Comparison of ENCODE assay signal across 19 cellular contexts in the genomic region with DNA sequence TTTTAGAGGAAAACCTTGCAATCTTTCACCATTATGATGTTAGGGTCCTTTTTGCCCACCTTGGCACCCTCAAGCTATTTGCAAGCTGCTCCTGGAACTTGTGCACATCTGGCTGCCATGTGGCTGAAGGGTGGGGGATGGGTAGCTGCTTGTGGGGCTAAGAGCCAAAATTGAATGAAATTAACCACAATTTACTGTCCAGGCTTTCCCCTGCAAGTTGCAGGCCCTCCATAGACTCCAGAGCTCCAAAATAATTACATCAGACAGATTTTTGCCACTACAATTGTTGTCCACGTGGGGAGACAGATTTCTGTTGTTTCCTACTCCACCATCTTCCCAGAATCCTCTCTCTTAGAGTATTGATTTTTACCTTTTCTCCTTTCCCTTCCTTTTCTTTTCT. TPM values are rescaled to one million over a fixed set of nuclear protein-coding genes. Genes with fewer than 3 reads are reported as not detected.
A peak's percentile ranks its signal among the peaks of the same experiment; 100 is the strongest.
DNase-seq lines count a peak whose midpoint lies in the region; ATAC-seq and TF ChIP-seq lines count a peak whose summit lies in the region.
"Had no signal": no experiment of that assay in that cellular context is flagged by ENCODE, and none has a peak within 500 bp of the region (broad histone marks: within the 10 kb centered on the region; RNA-seq: fewer than 3 reads in every experiment).

No MANE protein-coding gene starts in this region.

- no peak overlapping the region for H3K23ac ChIP-seq in H9 (ENCODE audit: insufficient read length, low read depth, low read length)

- H3K56ac ChIP-seq in H9 (ENCODE audit: insufficient read length, low read depth, low read length) = no peak overlapping the region

- DNase-seq in AG08396 (ENCODE audit: low spot score) (peak; percentile 26), H9 (no peak), SK-N-SH (peak; percentile 78), fibroblast of villous mesenchyme (ENCODE audit: low read depth) (peak; percentile 88), NCI-H226 (no peak), MV-4-11 (lab: John Stamatoyannopoulos, UW) (no peak), dedifferentiated amniotic fluid mesenchymal stem cell (ENCODE audit: extremely low spot score) (no peak)
- DNase-seq: activated CD4-positive, alpha-beta T cell treated with anti-CD3 and anti-CD28 coated beads for 36 hours; brain microvascular endothelial cell; esophagus squamous epithelium; NCI-H1092; NCI-H2171; SHP77 treated with DMSO at 0.1 percent for 48 hours; stimulated activated naive CD8-positive, alpha-beta T cell treated with anti-CD3 and anti-CD28 coated beads, Interleukin-15, Interleukin-2, amounts not matched to agents 100 U/mL and 50 U/mL, for 24 hours; T-helper 9 cell; upper lobe of left lung had no signal

- H3K23me2 ChIP-seq in H9 (ENCODE audit: insufficient read length, low read depth, low read length, poor library complexity, severe bottlenecking) = no peaks in the 10 kb centered on the region

- no peaks in the 10 kb centered on the region for H3K27me3 Mint-ChIP-seq in H9 (ENCODE audit: low read depth)
- H3K27me3 Mint-ChIP-seq: activated CD4-positive, alpha-beta T cell treated with anti-CD3 and anti-CD28 coated beads for 36 hours had no signal

- H3K14ac ChIP-seq in H9 (ENCODE audit: insufficient read depth, low read length) = no peak overlapping the region

- no peak overlapping the region for H3K4me3 Mint-ChIP-seq in H9
- H3K4me3 Mint-ChIP-seq: activated CD4-positive, alpha-beta T cell treated with anti-CD3 and anti-CD28 coated beads for 36 hours had no signal

- peak overlapping the region in 1 of 3 experiments; percentile 24; a peak in 1 of 7 replicates for H3K27ac Mint-ChIP-seq in H9
- H3K27ac Mint-ChIP-seq: activated CD4-positive, alpha-beta T cell treated with anti-CD3 and anti-CD28 coated beads for 36 hours had no signal

- no peaks in the 10 kb centered on the region for H3K9me3 ChIP-seq in H9 (ENCODE audit: control insufficient read depth, low read depth, low read length)
- no peaks in the 10 kb centered on the region for H3K9me3 ChIP-seq in SK-N-SH
- H3K9me3 ChIP-seq: esophagus squamous epithelium, upper lobe of left lung had no signal

- CTCF ChIA-PET in SK-N-SH (lab: Yijun Ruan, JAX) = interaction anchor here (1.2 to 2.0 kb wide), 5 partner anchors 17 to 51 kb away, joined by 3 to 6 read pairs (median 5); no protein-coding TSS in a partner anchor

- no peak overlapping the region for H2BK20ac ChIP-seq in H9 (ENCODE audit: low read depth, low read length, poor library complexity, severe bottlenecking)

- no peak overlapping the region for H4K8ac ChIP-seq in H9 (replicated peaks; ENCODE audit: insufficient read length, low read depth, low read length)

- no peaks in the 10 kb centered on the region for H3K9me2 ChIP-seq in SK-N-SH

- H3K27me3 ChIP-seq in H9 (ENCODE audit: insufficient read depth, low read length) (no peaks in the 10 kb centered on the region), SK-N-SH (ENCODE audit: insufficient read depth) (no peaks in the 10 kb centered on the region)
- H3K27me3 ChIP-seq: brain microvascular endothelial cell, esophagus squamous epithelium, upper lobe of left lung had no signal

- H3K4me3 ChIP-seq in SK-N-SH (ENCODE audit: low read depth in 2 of 2, low read length in 1 of 2) (no peak overlapping the region), fibroblast of villous mesenchyme (ENCODE audit: low read depth, low read length) (no peak overlapping the region)
- H3K4me3 ChIP-seq: esophagus squamous epithelium, upper lobe of left lung had no signal

- no peaks in the 10 kb centered on the region for H3K4me1 Mint-ChIP-seq in H9
- H3K4me1 Mint-ChIP-seq: activated CD4-positive, alpha-beta T cell treated with anti-CD3 and anti-CD28 coated beads for 36 hours had no signal

- H3K18ac ChIP-seq in H9 (ENCODE audit: insufficient read length, low read depth, low read length) = no peak overlapping the region

- TF ChIP-seq CTCF in H9 (conservative IDR thresholded peaks at IDR 0.05) (no peak), SK-N-SH (IDR thresholded peaks at IDR 0.05) (no peak), fibroblast of villous mesenchyme (IDR thresholded peaks at IDR 0.05; ENCODE audit: insufficient read depth, low read depth, low read length) (no peak)

- H3K4me2 ChIP-seq in H9 (ENCODE audit: insufficient read depth, insufficient read length, low read length) = no peak overlapping the region
- H3K4me2 ChIP-seq in SK-N-SH = no peak overlapping the region

- H2BK5ac ChIP-seq in H9 (ENCODE audit: insufficient read length, low read length) = no peak overlapping the region

- peak overlapping the region; percentile 97; the same call in 1 of the 2 replicates for H2BK15ac ChIP-seq in H9 (ENCODE audit: low read depth, low read length)

- no peak overlapping the region for H2AK5ac ChIP-seq in H9 (ENCODE audit: insufficient read length, low read length)

- H3K36me3 ChIP-seq in SK-N-SH (replicated peaks in 1 of 2; ENCODE audit: control insufficient read depth in 1 of 2, insufficient read depth in 2 of 2, low read length in 1 of 2) = peaks cover 42 to 60% of the 10 kb centered on the region in 2 experiments

- H3K9ac ChIP-seq in H9 (ENCODE audit: extremely low read depth, insufficient read length, low read length) (no peak overlapping the region), SK-N-SH (no peak overlapping the region)

- H4K91ac ChIP-seq in H9 (ENCODE audit: insufficient read length, low read depth, low read length) = no peak overlapping the region

- no peaks in the 10 kb centered on the region for H3K79me1 ChIP-seq in H9 (ENCODE audit: insufficient read depth, low read depth, low read length, poor library complexity, severe bottlenecking)

- peak; percentile 44 to 93; a peak in 3 of 4 replicates for TF ChIP-seq EP300 in SK-N-SH (IDR thresholded peaks at IDR 0.05; ENCODE audit: borderline replicate concordance in 1 of 2, low read depth in 1 of 2, low read length in 1 of 2)

- POLR2A ChIA-PET in SK-N-SH (lab: Yijun Ruan, JAX) = interaction anchor here (0.8 to 1.1 kb wide), 4 partner anchors 16 to 24 kb away, joined by 3 to 6 read pairs (median 3); a partner anchor contains a TSS

- H2BK120ac ChIP-seq in H9 (ENCODE audit: low read depth, low read length, poor library complexity, severe bottlenecking) = no peak overlapping the region

- H4K5ac ChIP-seq in H9 (ENCODE audit: insufficient read length, low read depth, low read length) = no peak overlapping the region

- no peak for ATAC-seq in HG03025 (IDR thresholded peaks at IDR 0.05; ENCODE audit: low FRiP score, unreplicated experiment)
- ATAC-seq: activated CD4-positive, alpha-beta T cell treated with anti-CD3 and anti-CD28 coated beads for 36 hours; HepG2; left lobe of liver; stimulated activated naive CD8-positive, alpha-beta T cell treated with anti-CD3 and anti-CD28 coated beads, Interleukin-15, Interleukin-2, amounts not matched to agents 100 U/mL and 50 U/mL, for 24 hours had no signal

- H2AFZ ChIP-seq in H9 (ENCODE audit: low read length) (no peak overlapping the region), SK-N-SH (ENCODE audit: low read depth) (no peak overlapping the region)

- no peak overlapping the region for H3T11ph ChIP-seq in H9 (ENCODE audit: low read length)

- no peak overlapping the region for H2BK12ac ChIP-seq in H9 (ENCODE audit: insufficient read length, low read depth, low read length)

- H3K4me1 ChIP-seq in H9 (ENCODE audit: insufficient read depth, low read length) (no peaks in the 10 kb centered on the region), SK-N-SH (ENCODE audit: control insufficient read depth in 1 of 2, insufficient read depth in 2 of 2, low read depth in 1 of 2, low read length in 1 of 2) (peaks cover 0 to 8% of the 10 kb centered on the region in 2 experiments; a peak in 2 of 4 replicates)
- H3K4me1 ChIP-seq: esophagus squamous epithelium, upper lobe of left lung had no signal

- WGBS in H9 (ENCODE audit: extremely low coverage, insufficient read length, low lambda C conversion rate) = no CpG with 5 or more reads among the region's 1 CpG
- 13% methylated on average over 1 of the region's 1 CpG for WGBS in SK-N-SH (ENCODE audit: low lambda C conversion rate)

- H3K27ac ChIP-seq in H9 (ENCODE audit: insufficient read length, low read depth, low read length) (no peak overlapping the region), SK-N-SH (ENCODE audit: low read depth in 2 of 2, low read length in 1 of 2) (peak overlapping the region; percentile 37 to 81; a peak in 3 of 4 replicates)
- H3K27ac ChIP-seq: brain microvascular endothelial cell, esophagus squamous epithelium, upper lobe of left lung had no signal

- peak; percentile 18; the same call in 1 of the 2 replicates for TF ChIP-seq RAD21 in SK-N-SH (IDR thresholded peaks at IDR 0.05; ENCODE audit: low read length)

- peaks cover 26 to 84% (median 80%) of the 10 kb centered on the region in 3 experiments for H3K36me3 Mint-ChIP-seq in H9 (ENCODE audit: insufficient read depth in 1 of 3, low read depth in 3 of 3)

- H4K20me1 ChIP-seq in H9 (ENCODE audit: control insufficient read depth, insufficient read depth, insufficient read length) (no peaks in the 10 kb centered on the region), SK-N-SH (ENCODE audit: insufficient read depth) (no peaks in the 10 kb centered on the region)

- H3F3A ChIP-seq in SK-N-SH (replicated peaks; ENCODE audit: insufficient read depth) = peaks cover 4% of the 10 kb centered on the region

- H3K79me2 ChIP-seq in H9 (ENCODE audit: insufficient read depth, low read length) (0 out of 2 replicates have a peak, but pooled peaks cover 1% of the 10 kb centered on the region), SK-N-SH (ENCODE audit: insufficient read depth) (peaks cover 13% of the 10 kb centered on the region)

- no peaks in the 10 kb centered on the region for H3K9me3 Mint-ChIP-seq in H9

- no peak overlapping the region for H3K4ac ChIP-seq in H9 (ENCODE audit: low read depth, low read length)

RNA-seq across cellular contexts. Expression of a gene that starts 19.1 kb away (rescaled TPM):
- total RNA-seq in H9 (2021) (29.8 and 30.9 TPM in 2 replicates), fibroblast of villous mesenchyme (22.5 and 25.0 TPM in 2 replicates)
- 23.8 and 31.4 TPM in 2 replicates for polyA plus RNA-seq in SK-N-SH (2012; rRNA removed)
- polyA plus RNA-seq in SK-N-SH (2012; cell fraction: cytosol; rRNA removed) = 18.2 and 23.3 TPM in 2 replicates
- polyA plus RNA-seq in SK-N-SH (2012; cell fraction: nucleus; rRNA removed) = 22.7 and 27.9 TPM in 2 replicates

RNA-seq across cellular contexts. Expression of a gene that starts 26.3 kb away (rescaled TPM):
- total RNA-seq in H9 (2021) (11.9 and 12.0 TPM in 2 replicates), fibroblast of villous mesenchyme (4.2 and 5.6 TPM in 2 replicates)
- 31.4 and 31.7 TPM in 2 replicates for polyA plus RNA-seq in SK-N-SH (2012; rRNA removed)
- polyA plus RNA-seq in SK-N-SH (2012; cell fraction: cytosol; rRNA removed) = 32.9 and 36.8 TPM in 2 replicates
- polyA plus RNA-seq in SK-N-SH (2012; cell fraction: nucleus; rRNA removed) = 14.5 and 19.6 TPM in 2 replicates

RNA-seq across cellular contexts. Expression of a gene that starts 27.5 kb away (rescaled TPM):
- total RNA-seq in H9 (2021) (6.5 and 6.9 TPM in 2 replicates), fibroblast of villous mesenchyme (12.5 and 19.6 TPM in 2 replicates)
- 6.3 and 7.0 TPM in 2 replicates for polyA plus RNA-seq in SK-N-SH (2012; rRNA removed)
- 4.0 and 5.0 TPM in 2 replicates for polyA plus RNA-seq in SK-N-SH (2012; cell fraction: cytosol; rRNA removed)
- 5.3 and 6.3 TPM in 2 replicates for polyA plus RNA-seq in SK-N-SH (2012; cell fraction: nucleus; rRNA removed)

RNA-seq across cellular contexts. Expression of a gene that starts 53.9 kb away (rescaled TPM):
- total RNA-seq in H9 (2021) (26.6 and 26.7 TPM in 2 replicates), fibroblast of villous mesenchyme (44.0 and 58.9 TPM in 2 replicates)
- 53.0 and 53.8 TPM in 2 replicates for polyA plus RNA-seq in SK-N-SH (2012; rRNA removed)
- 58.5 and 71.1 TPM in 2 replicates for polyA plus RNA-seq in SK-N-SH (2012; cell fraction: cytosol; rRNA removed)
- 47.6 and 49.7 TPM in 2 replicates for polyA plus RNA-seq in SK-N-SH (2012; cell fraction: nucleus; rRNA removed)
- total RNA-seq: HepG2 had no signal
- polyA plus RNA-seq: HepG2 had no signal

Comparison
In these comparisons a context has a peak if more than half of its experiments do, and no peak if none do; other contexts are left out.
1. DNase-seq: peak in AG08396 (single experiment), SK-N-SH (single experiment) and fibroblast of villous mesenchyme (single experiment); none in H9 (single experiment), NCI-H226 (single experiment), MV-4-11 (single experiment) and dedifferentiated amniotic fluid mesenchymal stem cell (single experiment).